ENCODE assay signal across 28 cellular contexts in the genomic region with DNA sequence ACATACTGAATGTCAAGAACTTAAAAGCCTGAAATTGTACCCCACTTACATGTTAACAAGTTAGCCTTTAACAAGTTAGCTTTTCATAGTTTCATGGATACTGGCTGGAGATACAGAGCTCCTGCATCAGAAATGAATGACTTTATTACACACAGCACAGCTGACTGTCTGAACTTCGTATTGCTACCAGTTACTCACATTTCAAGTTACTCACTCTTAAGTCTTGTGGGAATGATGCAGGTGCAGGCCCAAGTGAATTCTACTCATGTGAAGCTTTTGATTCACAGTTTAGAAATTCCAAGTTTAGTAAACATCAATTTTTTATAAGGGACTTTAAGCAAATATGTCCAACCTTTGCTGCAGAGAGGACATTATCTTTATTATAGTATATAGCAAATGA.
"Had no signal": no experiment of that assay in that cellular context is flagged by ENCODE, and none has a peak within 500 bp of the region (broad histone marks: within the 10 kb centered on the region; RNA-seq: fewer than 3 reads in every experiment).

No MANE protein-coding gene starts in this region.

- H3K36me3 Mint-ChIP-seq: stimulated activated naive B cell treated with anti-CD40 and anti-IgM and Interleukin-4, amounts not matched to agents 10 μg/mL and 1 μg/mL and 100 μg/mL, for 72 hours had no signal

- H3K4me1 Mint-ChIP-seq: immature natural killer cell; mesothelial cell of epicardium; naive B cell; natural killer cell; stimulated activated naive B cell treated with anti-CD40 and anti-IgM and Interleukin-4, amounts not matched to agents 10 μg/mL and 1 μg/mL and 100 μg/mL, for 72 hours had no signal

- H3K9me3 ChIP-seq: ovary, testis, thyroid gland, transverse colon, upper lobe of left lung, vagina had no signal

- H3K4me3 Mint-ChIP-seq: immature natural killer cell; mesothelial cell of epicardium; naive B cell; natural killer cell; stimulated activated naive B cell treated with anti-CD40 and anti-IgM and Interleukin-4, amounts not matched to agents 10 μg/mL and 1 μg/mL and 100 μg/mL, for 72 hours had no signal

- ATAC-seq: natural killer cell; right cardiac atrium; sciatic nerve; stimulated activated naive B cell treated with anti-CD40 and anti-IgM and Interleukin-4, amounts not matched to agents 10 μg/mL and 1 μg/mL and 100 μg/mL, for 72 hours; stimulated activated naive CD8-positive, alpha-beta T cell treated with anti-CD3 and anti-CD28 coated beads, Interleukin-15, Interleukin-2, amounts not matched to agents 100 U/mL and 50 U/mL, for 24 hours had no signal

- H3K27me3 Mint-ChIP-seq: naive B cell; progenitor cell of endocrine pancreas; stimulated activated naive B cell treated with anti-CD40 and anti-IgM and Interleukin-4, amounts not matched to agents 10 μg/mL and 1 μg/mL and 100 μg/mL, for 72 hours had no signal

- H3K36me3 ChIP-seq: left ventricle myocardium inferior, ovary, stomach, thyroid gland, transverse colon, upper lobe of left lung, vagina had no signal

- H3K4me1 ChIP-seq: left ventricle myocardium inferior, stomach, testis, thyroid gland, transverse colon, upper lobe of left lung, vagina had no signal

- DNase-seq: hypothalamus; immature natural killer cell; kidney; left ventricle myocardium inferior; mesendoderm; naive B cell; natural killer cell; ovary; retina; right cardiac atrium; stimulated activated CD4-positive, alpha-beta T cell treated with anti-CD3 and anti-CD28 coated beads, Interleukin-12 subunit alpha, Interleukin-12 subunit beta, amount 100 ng/mL, for 4 hours; stimulated activated CD4-positive, alpha-beta T cell treated with anti-CD3 and anti-CD28 coated beads, Interleukin-15, amount 100 ng/mL, for 24 hours; stimulated activated CD4-positive, alpha-beta T cell treated with anti-CD3 and anti-CD28 coated beads, Interleukin-2, amount 100 ng/mL, for 24 hours; stimulated activated CD4-positive, alpha-beta T cell treated with anti-CD3 and anti-CD28 coated beads, Interleukin-4, amount 100 ng/mL, for 1 hour; stimulated activated naive B cell treated with anti-CD40 and anti-IgM and Interleukin-4, amounts not matched to agents 10 μg/mL and 1 μg/mL and 100 μg/mL, for 72 hours; stimulated activated naive CD8-positive, alpha-beta T cell treated with anti-CD3 and anti-CD28 coated beads, Interleukin-15, Interleukin-2, amounts not matched to agents 100 U/mL and 50 U/mL, for 24 hours; stomach; testis; thyroid gland; transverse colon; upper lobe of left lung had no signal

- H3K4me3 ChIP-seq: left ventricle myocardium inferior, lung, ovary, skin epidermis, stomach, testis, thyroid gland, transverse colon, upper lobe of left lung, vagina had no signal

- FAIRE-seq: islet of Langerhans had no signal

- H3K27me3 ChIP-seq: ovary, stomach, testis, thyroid gland, transverse colon, upper lobe of left lung, vagina had no signal

- H3K27ac ChIP-seq: left ventricle myocardium inferior, ovary, skin epidermis, stomach, testis, thyroid gland, transverse colon, upper lobe of left lung, vagina had no signal

- H3K27ac Mint-ChIP-seq: immature natural killer cell; mesothelial cell of epicardium; naive B cell; natural killer cell; progenitor cell of endocrine pancreas; stimulated activated naive B cell treated with anti-CD40 and anti-IgM and Interleukin-4, amounts not matched to agents 10 μg/mL and 1 μg/mL and 100 μg/mL, for 72 hours had no signal
